9 cellular contexts compared by ENCODE assay signal in the genomic region with DNA sequence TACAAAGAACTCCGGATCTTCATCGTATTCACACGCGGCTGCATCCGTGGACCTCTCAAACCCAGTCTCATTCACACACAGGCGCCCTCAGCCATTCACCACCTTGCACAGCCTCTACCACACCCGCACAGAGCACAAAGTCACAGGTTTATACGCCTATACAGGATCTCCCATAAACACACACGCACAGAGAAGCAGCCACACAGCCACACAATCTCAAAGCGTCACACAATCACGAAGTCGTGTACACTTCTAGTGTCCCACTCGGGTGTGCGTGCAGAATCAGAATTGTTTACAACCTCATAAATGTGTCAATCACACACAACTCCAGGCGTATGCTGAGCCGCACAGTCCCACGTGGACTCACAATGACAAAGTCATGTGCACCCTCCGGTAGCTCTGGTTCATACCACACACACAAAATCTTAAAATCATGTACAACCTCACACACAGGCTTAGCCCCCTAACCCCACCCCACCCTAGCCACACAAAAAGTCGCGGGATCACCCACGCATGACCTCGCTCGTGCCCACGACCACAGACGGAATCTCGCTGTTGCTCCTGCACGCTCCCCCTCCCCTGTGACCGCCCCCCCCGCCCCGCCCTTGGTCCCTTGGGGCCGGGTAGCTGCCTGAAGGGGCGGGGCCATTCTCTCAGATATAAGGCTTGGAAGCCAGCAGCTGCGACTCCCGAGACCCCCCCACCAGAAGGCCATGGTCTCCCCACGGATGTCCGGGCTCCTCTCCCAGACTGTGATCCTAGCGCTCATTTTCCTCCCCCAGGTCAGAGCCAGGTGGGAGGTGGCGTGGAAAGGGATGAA. TPM values are rescaled to one million over a fixed set of nuclear protein-coding genes. Genes with fewer than 3 reads are reported as not detected.
DNase-seq lines count a peak whose midpoint lies in the region; ATAC-seq, FAIRE-seq and TF ChIP-seq lines count a peak whose summit lies in the region.
"Had no signal": no experiment of that assay in that cellular context is flagged by ENCODE, and none has a peak within 500 bp of the region (broad histone marks: within the 10 kb centered on the region; RNA-seq: fewer than 3 reads in every experiment).

A gene with protein sequence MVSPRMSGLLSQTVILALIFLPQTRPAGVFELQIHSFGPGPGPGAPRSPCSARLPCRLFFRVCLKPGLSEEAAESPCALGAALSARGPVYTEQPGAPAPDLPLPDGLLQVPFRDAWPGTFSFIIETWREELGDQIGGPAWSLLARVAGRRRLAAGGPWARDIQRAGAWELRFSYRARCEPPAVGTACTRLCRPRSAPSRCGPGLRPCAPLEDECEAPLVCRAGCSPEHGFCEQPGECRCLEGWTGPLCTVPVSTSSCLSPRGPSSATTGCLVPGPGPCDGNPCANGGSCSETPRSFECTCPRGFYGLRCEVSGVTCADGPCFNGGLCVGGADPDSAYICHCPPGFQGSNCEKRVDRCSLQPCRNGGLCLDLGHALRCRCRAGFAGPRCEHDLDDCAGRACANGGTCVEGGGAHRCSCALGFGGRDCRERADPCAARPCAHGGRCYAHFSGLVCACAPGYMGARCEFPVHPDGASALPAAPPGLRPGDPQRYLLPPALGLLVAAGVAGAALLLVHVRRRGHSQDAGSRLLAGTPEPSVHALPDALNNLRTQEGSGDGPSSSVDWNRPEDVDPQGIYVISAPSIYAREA (plus strand): TSS at position 686 of the 820 bp plus-strand sequence. CDS start 28 bp downstream, at position 714.

- TF ChIP-seq POLR2A in GM12891 (IDR thresholded peaks at IDR 0.05; ENCODE audit: low read depth, low read length) = no peak

- no peaks in the 10 kb centered on the region for H3K9me3 ChIP-seq in lower lobe of right lung
- H3K9me3 ChIP-seq: neutrophil had no signal

- TF ChIP-seq CTCF in lower lobe of right lung (IDR thresholded peaks at IDR 0.05) = no peak

- H3K4me1 ChIP-seq in lower lobe of right lung = peaks cover 19% of the 10 kb centered on the region

- no peaks in the 10 kb centered on the region for H3K9me3 Mint-ChIP-seq in activated T-helper 17 cell treated with anti-CD3 and anti-CD28 coated beads, Interleukin-2, amount 50 U/mL, for 72 hours
- no peaks in the 10 kb centered on the region for H3K9me3 Mint-ChIP-seq in memory B cell

- no peak within 1 kb of the TSS for H3K4me3 ChIP-seq in lower lobe of right lung

- H3K27ac ChIP-seq in lower lobe of right lung = no peak within 1 kb of the TSS
- H3K27ac ChIP-seq: neutrophil had no signal

- H3K27me3 ChIP-seq in lower lobe of right lung (ENCODE audit: low read depth) = peaks cover 65% of the 10 kb centered on the region

- no peak for DNase-seq in GM12891 (ENCODE audit: insufficient read length, low spot score)
- DNase-seq in NCI-H2107 (lab: John Stamatoyannopoulos, UW) = peak; percentile 77
- DNase-seq in memory B cell (ENCODE audit: low spot score in 2 of 2) = peak in 1 of 2 donors; percentile 49
- no peak for DNase-seq in lower lobe of right lung

- peaks cover 7% of the 10 kb centered on the region for H3K4me1 Mint-ChIP-seq in activated T-helper 17 cell treated with anti-CD3 and anti-CD28 coated beads, Interleukin-2, amount 50 U/mL, for 72 hours
- H3K4me1 Mint-ChIP-seq in memory B cell = peaks cover 19% of the 10 kb centered on the region

- intact Hi-C loops in lower lobe of right lung (cut with DNase I) = no loop called here

- H3K4me3 Mint-ChIP-seq in activated T-helper 17 cell treated with anti-CD3 and anti-CD28 coated beads, Interleukin-2, amount 50 U/mL, for 72 hours = peak within 1 kb of the TSS; percentile 56
- H3K4me3 Mint-ChIP-seq in memory B cell = peak within 1 kb of the TSS; percentile 76

- FAIRE-seq in GM12891 (lab: Jason Lieb, UNC) = peak; percentile 66

- H3K27me3 Mint-ChIP-seq in activated T-helper 17 cell treated with anti-CD3 and anti-CD28 coated beads, Interleukin-2, amount 50 U/mL, for 72 hours = peaks cover 33% of the 10 kb centered on the region
- H3K27me3 Mint-ChIP-seq in memory B cell = peaks cover 18% of the 10 kb centered on the region

- H3K27ac Mint-ChIP-seq in activated T-helper 17 cell treated with anti-CD3 and anti-CD28 coated beads, Interleukin-2, amount 50 U/mL, for 72 hours = no peak within 1 kb of the TSS
- H3K27ac Mint-ChIP-seq in memory B cell = no peak within 1 kb of the TSS

- H3K36me3 ChIP-seq in lower lobe of right lung = no peaks in the 10 kb centered on the region
- H3K36me3 ChIP-seq: neutrophil had no signal

- H3K36me3 Mint-ChIP-seq in activated T-helper 17 cell treated with anti-CD3 and anti-CD28 coated beads, Interleukin-2, amount 50 U/mL, for 72 hours (ENCODE audit: low read depth) = no peaks in the 10 kb centered on the region
- no peaks in the 10 kb centered on the region for H3K36me3 Mint-ChIP-seq in memory B cell

- ATAC-seq in activated T-helper 17 cell treated with anti-CD3 and anti-CD28 coated beads, Interleukin-2, amount 50 U/mL, for 72 hours (replicated peaks) = peak; percentile 46
- ATAC-seq in memory B cell (ENCODE audit: low read depth) (peak; percentile 45), GM19328 (IDR thresholded peaks at IDR 0.05; ENCODE audit: unreplicated experiment) (no peak), GM21576 (IDR thresholded peaks at IDR 0.05; ENCODE audit: unreplicated experiment) (no peak), lower lobe of right lung (no peak), GM21528 (IDR thresholded peaks at IDR 0.05; ENCODE audit: low FRiP score, unreplicated experiment) (no peak)

TF ChIP-seq in GM12891, 5 proteins besides CTCF, POLR2A, EP300 and RAD21:
- no peak for TF ChIP-seq POU2F2 (IDR thresholded peaks at IDR 0.05; ENCODE audit: low read depth, low read length)
- TF ChIP-seq TAF1 (IDR thresholded peaks at IDR 0.05; ENCODE audit: low read depth, low read length) = no peak
- no peak for TF ChIP-seq POLR2AphosphoS5 (IDR thresholded peaks at IDR 0.05; ENCODE audit: low read depth, low read length)
- no peak for TF ChIP-seq PAX5 (IDR thresholded peaks at IDR 0.05; ENCODE audit: insufficient read depth, low read length, severe bottlenecking)
- TF ChIP-seq SPI1 (IDR thresholded peaks at IDR 0.05; ENCODE audit: low read depth, low read length) = no peak

RNA-seq across cellular contexts. Expression of the gene that starts here (rescaled TPM):
- polyA plus RNA-seq in GM12891 (2012; ENCODE audit: low read depth, missing spikeins) = 0.37 TPM
- 1 to 10 TPM in 1 of 2 donors, under 1 TPM in 1; 0.16 to 1.2 TPM for total RNA-seq in activated T-helper 17 cell treated with anti-CD3 and anti-CD28 coated beads, Interleukin-2, amount 50 U/mL, for 72 hours
- total RNA-seq in lower lobe of right lung = not detected

Comparison
In these comparisons a context has a peak if more than half of its experiments do, and no peak if none do; other contexts are left out.
1. ATAC-seq: peak in activated T-helper 17 cell treated with anti-CD3 and anti-CD28 coated beads, Interleukin-2, amount 50 U/mL, for 72 hours (single experiment) and memory B cell (single experiment); none in GM19328 (single experiment), GM21576 (single experiment), lower lobe of right lung (0 of 2) and GM21528 (single experiment).